In the genomic region with DNA sequence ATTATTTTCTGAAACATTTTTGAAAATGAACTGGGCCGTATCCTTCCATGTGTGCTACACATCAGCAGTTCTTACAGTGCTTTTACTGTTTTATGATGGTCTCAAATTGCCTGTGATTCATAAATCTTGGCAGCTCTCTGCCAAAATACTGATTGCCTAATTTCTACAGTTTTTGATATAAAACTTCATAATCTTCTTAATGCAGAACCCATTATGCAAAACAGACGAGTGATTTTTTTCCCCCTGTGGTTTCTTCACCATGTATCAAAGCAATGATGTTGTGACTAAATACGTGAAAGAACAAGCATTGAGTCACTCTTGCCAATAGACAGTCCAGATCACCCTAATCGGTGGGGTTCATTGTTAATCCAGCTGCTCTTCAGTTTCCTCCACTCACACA, we compare ENCODE assay signal across 31 cellular contexts.
DNase-seq lines count a peak whose midpoint lies in the region; ATAC-seq and TF ChIP-seq lines count a peak whose summit lies in the region.
"Had no signal": no experiment of that assay in that cellular context is flagged by ENCODE, and none has a peak within 500 bp of the region (broad histone marks: within the 10 kb centered on the region; RNA-seq: fewer than 3 reads in every experiment).

No MANE protein-coding gene starts in this region.

- H3K4me1 Mint-ChIP-seq in activated T-cell treated with anti-CD3 and anti-CD28 coated beads, Interleukin-2, amount 50 U/mL, for 72 hours (ENCODE audit: low read depth), result no peaks in the 10 kb centered on the region
- H3K4me1 Mint-ChIP-seq in stimulated activated naive CD8-positive, alpha-beta T cell treated with anti-CD3 and anti-CD28 coated beads, Interleukin-15, amount 100 ng/mL, for 72 hours, result peaks cover 8% of the 10 kb centered on the region

- no peak overlapping the region for H3K9ac ChIP-seq in Karpas-422 (ENCODE audit: low read length)
- H3K9ac ChIP-seq: BLaER1 treated with 17β-estradiol and CSF1 and Interleukin-3, amounts not matched to agents 10 nM and 100 nM had no signal

- H3K79me2 ChIP-seq in Karpas-422 (ENCODE audit: low read length), result no peaks in the 10 kb centered on the region

- H3K9me3 ChIP-seq in Karpas-422 (ENCODE audit: low read length), result no peaks in the 10 kb centered on the region
- no peaks in the 10 kb centered on the region for H3K9me3 ChIP-seq in Peyer's patch
- H3K9me3 ChIP-seq: A549, Caco-2, gastrocnemius medialis, MG63, prostate gland, sigmoid colon, thoracic aorta had no signal

- H2AFZ ChIP-seq in Karpas-422 (ENCODE audit: low read length), result no peak overlapping the region

- H3K4me1 ChIP-seq in Karpas-422 (ENCODE audit: low read length) (peaks cover 11% of the 10 kb centered on the region), Peyer's patch (no peaks in the 10 kb centered on the region)
- H3K4me1 ChIP-seq: A549, Caco-2, gastrocnemius medialis, prostate gland, sigmoid colon had no signal

- no peak overlapping the region for H3K4me2 ChIP-seq in Karpas-422 (ENCODE audit: low read depth, low read length, poor library complexity, severe bottlenecking)
- H3K4me2 ChIP-seq: A549 had no signal

- no peaks in the 10 kb centered on the region for H4K20me1 ChIP-seq in Karpas-422 (ENCODE audit: insufficient read depth, low read depth, low read length)
- H4K20me1 ChIP-seq: BLaER1 treated with 17β-estradiol and CSF1 and Interleukin-3, amounts not matched to agents 10 nM and 100 nM had no signal

- TF ChIP-seq POLR2A in Peyer's patch (IDR thresholded peaks at IDR 0.05), result no peak

- H3K36me3 Mint-ChIP-seq in activated T-cell treated with anti-CD3 and anti-CD28 coated beads, Interleukin-2, amount 50 U/mL, for 72 hours (ENCODE audit: insufficient read depth in 2 of 2), result no peaks in the 10 kb centered on the region

- no peaks in the 10 kb centered on the region for H3K9me3 Mint-ChIP-seq in activated T-cell treated with anti-CD3 and anti-CD28 coated beads, Interleukin-2, amount 50 U/mL, for 72 hours
- no peaks in the 10 kb centered on the region for H3K9me3 Mint-ChIP-seq in stimulated activated naive CD8-positive, alpha-beta T cell treated with anti-CD3 and anti-CD28 coated beads, Interleukin-15, amount 100 ng/mL, for 72 hours
- H3K9me3 Mint-ChIP-seq: activated T-cell treated with anti-CD3 and anti-CD28 coated beads, Interleukin-2, amount 50 U/mL, for 24 hours; T-helper 1 cell treated with Interleukin-12 subunit alpha and Interleukin-12 subunit beta and Interleukin-4 antibody, amounts not matched to agents 30 μg/mL and 1 μg/mL, for 36 hours had no signal

- intact Hi-C loops in sciatic nerve (cut with DNase I), result no loop called here

- TF ChIP-seq CTCF in fibroblast of mammary gland (conservative IDR thresholded peaks at IDR 0.05; ENCODE audit: control insufficient read depth, insufficient read depth, low read depth, low read length) (no peak), Peyer's patch (IDR thresholded peaks at IDR 0.05) (no peak)

- H3K27ac ChIP-seq in Karpas-422 (ENCODE audit: low read length), result no peak overlapping the region
- no peak overlapping the region for H3K27ac ChIP-seq in Peyer's patch
- H3K27ac ChIP-seq: A549; BLaER1 treated with 17β-estradiol and CSF1 and Interleukin-3, amounts not matched to agents 10 nM and 100 nM; gastrocnemius medialis; prostate gland; sigmoid colon; SK-N-MC; thoracic aorta had no signal

- DNase-seq in activated T-cell treated with anti-CD3 and anti-CD28 coated beads, Interleukin-2, amount 50 U/mL, for 72 hours, result no peak
- no peak for DNase-seq in activated T-cell treated with anti-CD3 and anti-CD28 coated beads, Interleukin-2, amount 50 U/mL, for 48 hours
- peak; percentile 44 for DNase-seq in Karpas-422
- peak; percentile 5 for DNase-seq in fibroblast of mammary gland (ENCODE audit: low read depth)
- DNase-seq in stimulated activated naive CD8-positive, alpha-beta T cell treated with anti-CD3 and anti-CD28 coated beads, Interleukin-15, amount 100 ng/mL, for 72 hours, result no peak
- no peak for DNase-seq in sciatic nerve (ENCODE audit: low spot score)
- no peak for DNase-seq in Peyer's patch
- DNase-seq: activated CD4-positive, alpha-beta T cell treated with anti-CD3 and anti-CD28 coated beads for 4 hours; activated naive CD4-positive, alpha-beta T cell treated with Interleukin-2 at 50 U/mL for 16 hours; activated T-cell treated with anti-CD3 and anti-CD28 coated beads, Interleukin-2, amount 50 U/mL, for 24 hours; amygdala; Caco-2; effector CD8-positive, alpha-beta T cell; gastrocnemius medialis; hippocampal formation; mesendoderm; MG63; NCI-H2029 treated with DMSO at 0.1 percent for 48 hours; NCI-H345; NCI-H774; RPMI8226; sigmoid colon; stimulated activated naive CD4-positive, alpha-beta T cell had no signal

- H3K36me3 ChIP-seq in Karpas-422 (ENCODE audit: insufficient read depth, low read length) (no peaks in the 10 kb centered on the region), Peyer's patch (no peaks in the 10 kb centered on the region)
- H3K36me3 ChIP-seq: BLaER1 treated with 17β-estradiol and CSF1 and Interleukin-3, amounts not matched to agents 10 nM and 100 nM; gastrocnemius medialis; MG63; prostate gland; sigmoid colon; thoracic aorta had no signal

- H3K9me2 ChIP-seq in Karpas-422 (replicated peaks; ENCODE audit: insufficient read depth, low read length), result no peaks in the 10 kb centered on the region

- H3K27me3 ChIP-seq in Karpas-422 (ENCODE audit: low read length), result no peaks in the 10 kb centered on the region
- H3K27me3 ChIP-seq in Peyer's patch, result no peaks in the 10 kb centered on the region
- H3K27me3 ChIP-seq: BLaER1 treated with 17β-estradiol and CSF1 and Interleukin-3, amounts not matched to agents 10 nM and 100 nM; gastrocnemius medialis; MG63; sigmoid colon had no signal

- peaks cover 7% of the 10 kb centered on the region for H3K27me3 Mint-ChIP-seq in activated T-cell treated with anti-CD3 and anti-CD28 coated beads, Interleukin-2, amount 50 U/mL, for 72 hours (ENCODE audit: low read depth)
- H3K27me3 Mint-ChIP-seq in stimulated activated naive CD8-positive, alpha-beta T cell treated with anti-CD3 and anti-CD28 coated beads, Interleukin-15, amount 100 ng/mL, for 72 hours, result peaks cover 9% of the 10 kb centered on the region

- H3K27ac Mint-ChIP-seq in activated T-cell treated with anti-CD3 and anti-CD28 coated beads, Interleukin-2, amount 50 U/mL, for 72 hours, result no peak overlapping the region
- no peak overlapping the region for H3K27ac Mint-ChIP-seq in stimulated activated naive CD8-positive, alpha-beta T cell treated with anti-CD3 and anti-CD28 coated beads, Interleukin-15, amount 100 ng/mL, for 72 hours
- H3K27ac Mint-ChIP-seq: activated T-cell treated with anti-CD3 and anti-CD28 coated beads, Interleukin-2, amount 50 U/mL, for 24 hours; T-helper 1 cell treated with Interleukin-12 subunit alpha and Interleukin-12 subunit beta and Interleukin-4 antibody, amounts not matched to agents 30 μg/mL and 1 μg/mL, for 36 hours had no signal

- no peak overlapping the region for H3K4me3 ChIP-seq in Karpas-422 (ENCODE audit: low read length)
- no peak overlapping the region for H3K4me3 ChIP-seq in fibroblast of mammary gland (ENCODE audit: control insufficient read depth, low read depth, low read length)
- H3K4me3 ChIP-seq in Peyer's patch, result no peak overlapping the region
- H3K4me3 ChIP-seq: A549; BLaER1 treated with 17β-estradiol and CSF1 and Interleukin-3, amounts not matched to agents 10 nM and 100 nM; gastrocnemius medialis; GM12878; MG63; prostate gland; sigmoid colon; SK-N-MC; thoracic aorta had no signal

- peak; percentile 32 to 41 for ATAC-seq in activated T-cell treated with anti-CD3 and anti-CD28 coated beads, Interleukin-2, amount 50 U/mL, for 72 hours (replicated peaks in 1 of 2)
- ATAC-seq in stimulated activated naive CD8-positive, alpha-beta T cell treated with anti-CD3 and anti-CD28 coated beads, Interleukin-15, amount 100 ng/mL, for 72 hours, result peak; percentile 81
- ATAC-seq in HG02884 (IDR thresholded peaks at IDR 0.05; ENCODE audit: unreplicated experiment), result no peak
- no peak for ATAC-seq in sciatic nerve
- ATAC-seq: A549, gastrocnemius medialis, GM12878 had no signal

- no peak overlapping the region for H3K4me3 Mint-ChIP-seq in activated T-cell treated with anti-CD3 and anti-CD28 coated beads, Interleukin-2, amount 50 U/mL, for 72 hours
- H3K4me3 Mint-ChIP-seq in stimulated activated naive CD8-positive, alpha-beta T cell treated with anti-CD3 and anti-CD28 coated beads, Interleukin-15, amount 100 ng/mL, for 72 hours, result no peak overlapping the region
- H3K4me3 Mint-ChIP-seq: activated T-cell treated with anti-CD3 and anti-CD28 coated beads, Interleukin-2, amount 50 U/mL, for 24 hours; T-helper 1 cell treated with Interleukin-12 subunit alpha and Interleukin-12 subunit beta and Interleukin-4 antibody, amounts not matched to agents 30 μg/mL and 1 μg/mL, for 36 hours had no signal

Comparison
In these comparisons a context has a peak if more than half of its experiments do, and no peak if none do; other contexts are left out.
1. ATAC-seq: peak in activated T-cell treated with anti-CD3 and anti-CD28 coated beads, Interleukin-2, amount 50 U/mL, for 72 hours (2 of 2) and stimulated activated naive CD8-positive, alpha-beta T cell treated with anti-CD3 and anti-CD28 coated beads, Interleukin-15, amount 100 ng/mL, for 72 hours (single experiment); none in HG02884 (single experiment) and sciatic nerve (single experiment).
2. DNase-seq: peak in Karpas-422 (single experiment) and fibroblast of mammary gland (single experiment); none in activated T-cell treated with anti-CD3 and anti-CD28 coated beads, Interleukin-2, amount 50 U/mL, for 72 hours (0 of 2), activated T-cell treated with anti-CD3 and anti-CD28 coated beads, Interleukin-2, amount 50 U/mL, for 48 hours (0 of 2), stimulated activated naive CD8-positive, alpha-beta T cell treated with anti-CD3 and anti-CD28 coated beads, Interleukin-15, amount 100 ng/mL, for 72 hours (0 of 2), sciatic nerve (single experiment) and Peyer's patch (0 of 3).